Comparison of ENCODE assay signal across 34 cellular contexts in the genomic region with DNA sequence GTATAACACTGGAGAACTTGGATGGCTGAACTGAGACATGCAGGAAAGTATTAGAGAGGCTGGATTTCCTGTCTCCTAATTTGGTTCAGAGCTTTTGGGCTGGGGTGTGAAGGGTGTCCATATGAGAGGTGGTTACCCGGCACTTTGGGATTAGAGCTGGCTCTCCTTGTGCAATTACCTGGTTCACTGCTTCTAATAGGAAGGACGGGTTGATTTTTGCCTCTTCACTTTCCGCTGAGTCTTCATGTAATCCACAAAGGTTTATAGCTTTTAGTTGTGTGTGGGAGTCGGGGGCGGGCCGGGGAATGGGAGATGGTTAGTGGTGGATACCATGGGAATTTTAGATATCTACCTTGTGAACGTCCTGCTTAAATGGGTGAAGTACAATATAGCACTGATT.
DNase-seq lines count a peak whose midpoint lies in the region; ATAC-seq, FAIRE-seq and TF ChIP-seq lines count a peak whose summit lies in the region.
"Had no signal": no experiment of that assay in that cellular context is flagged by ENCODE, and none has a peak within 500 bp of the region (broad histone marks: within the 10 kb centered on the region; RNA-seq: fewer than 3 reads in every experiment).

No MANE protein-coding gene starts in this region.

- H3K4me1 ChIP-seq in mesendoderm (ENCODE audit: control insufficient read depth, low read depth, low read length) (peaks cover 2% of the 10 kb centered on the region), smooth muscle cell (ENCODE audit: low read depth) (peaks cover 19% of the 10 kb centered on the region), vagina (no peaks in the 10 kb centered on the region), body of pancreas (no peaks in the 10 kb centered on the region)
- H3K4me1 ChIP-seq: A549, BE2C, Caco-2 had no signal

- FAIRE-seq in GM12891 (lab: Jason Lieb, UNC), result no peak
- FAIRE-seq: A549, D721Med had no signal

- H3K4me3 ChIP-seq in mesendoderm (ENCODE audit: low read length) (no peak overlapping the region), smooth muscle cell (no peak overlapping the region), vagina (no peak overlapping the region), body of pancreas (no peak overlapping the region)
- H3K4me3 ChIP-seq: A549; BLaER1; BLaER1 treated with 17β-estradiol and CSF1 and Interleukin-3, amounts not matched to agents 10 nM and 100 nM had no signal

- H2BK120ac ChIP-seq in mesendoderm (ENCODE audit: low read depth, low read length), result no peak overlapping the region

- peak; percentile 32 for DNase-seq in left kidney (ENCODE audit: low read depth, low spot score)
- DNase-seq in mesendoderm, result no peak
- DNase-seq in smooth muscle cell (lab: John Stamatoyannopoulos, UW; ENCODE audit: unreplicated experiment), result no peak
- peak; percentile 54 to 58 for DNase-seq in vagina (ENCODE audit: extremely low spot score in 2 of 2)
- no peak for DNase-seq in body of pancreas
- no peak for DNase-seq in GM12891 (ENCODE audit: insufficient read length, low spot score)
- DNase-seq in NCI-H2107 (lab: John Stamatoyannopoulos, UW), result no peak
- DNase-seq: 8988T; ACHN; AML-193; BE2C; C1 segment of cervical spinal cord; Caco-2; Calu3; CD4-positive, alpha-beta memory T cell; CD4-positive, alpha-beta T cell; CD4-positive, CD25-positive, alpha-beta regulatory T cell; CD8-positive, alpha-beta memory T cell; CD8-positive, alpha-beta T cell; COR-L47; DMS 273 treated with DMSO at 0.1 percent for 48 hours; DMS153; DMS53; DMS79; DMS79 treated with DMSO at 0.1 percent for 48 hours; DND-41; EL had no signal

- H3K9ac ChIP-seq in mesendoderm (ENCODE audit: low read length) (no peak overlapping the region), smooth muscle cell (ENCODE audit: low read depth) (no peak overlapping the region)
- H3K9ac ChIP-seq: BLaER1; BLaER1 treated with 17β-estradiol and CSF1 and Interleukin-3, amounts not matched to agents 10 nM and 100 nM had no signal

- H4K8ac ChIP-seq in mesendoderm (ENCODE audit: low read depth, low read length), result no peak overlapping the region

- no peaks in the 10 kb centered on the region for H4K20me1 ChIP-seq in smooth muscle cell (ENCODE audit: low read depth)
- H4K20me1 ChIP-seq: BLaER1; BLaER1 treated with 17β-estradiol and CSF1 and Interleukin-3, amounts not matched to agents 10 nM and 100 nM had no signal

- H3K23ac ChIP-seq in mesendoderm (ENCODE audit: low read length), result no peak overlapping the region

- H2AK5ac ChIP-seq in mesendoderm (ENCODE audit: low read length), result no peak overlapping the region

- no peaks in the 10 kb centered on the region for H3K36me3 ChIP-seq in mesendoderm (ENCODE audit: control insufficient read depth, insufficient read depth, low read length)
- no peaks in the 10 kb centered on the region for H3K36me3 ChIP-seq in smooth muscle cell (ENCODE audit: low read depth)
- no peaks in the 10 kb centered on the region for H3K36me3 ChIP-seq in vagina
- H3K36me3 ChIP-seq in body of pancreas (replicated peaks in 1 of 2; ENCODE audit: insufficient read depth in 1 of 2, low read depth in 2 of 2), result no peaks in the 10 kb centered on the region
- H3K36me3 ChIP-seq: BE2C had no signal

- ATAC-seq in body of pancreas (no peak), HG03354 (IDR thresholded peaks at IDR 0.05; ENCODE audit: poor library complexity, severe bottlenecking, unreplicated experiment) (no peak)
- ATAC-seq: A549; CD8-positive, alpha-beta T cell had no signal

- H3K79me1 ChIP-seq in mesendoderm (ENCODE audit: low read length), result no peaks in the 10 kb centered on the region

- no peaks in the 10 kb centered on the region for H3K27me3 ChIP-seq in mesendoderm (ENCODE audit: insufficient read depth, low read length, poor library complexity)
- H3K27me3 ChIP-seq in smooth muscle cell (ENCODE audit: low read depth), result no peaks in the 10 kb centered on the region
- H3K27me3 ChIP-seq in vagina, result no peaks in the 10 kb centered on the region
- no peaks in the 10 kb centered on the region for H3K27me3 ChIP-seq in body of pancreas
- H3K27me3 ChIP-seq: BE2C; BLaER1; BLaER1 treated with 17β-estradiol and CSF1 and Interleukin-3, amounts not matched to agents 10 nM and 100 nM had no signal

- H3K4me2 ChIP-seq in mesendoderm (ENCODE audit: low read length) (no peak overlapping the region), smooth muscle cell (peak overlapping the region; percentile 67)
- H3K4me2 ChIP-seq: A549; BLaER1; BLaER1 treated with 17β-estradiol and CSF1 and Interleukin-3, amounts not matched to agents 10 nM and 100 nM had no signal

- TF ChIP-seq CTCF in smooth muscle cell (IDR thresholded peaks at IDR 0.05; ENCODE audit: borderline replicate concordance, insufficient read depth, poor library complexity, severe bottlenecking) (no peak), vagina (IDR thresholded peaks at IDR 0.05) (no peak), body of pancreas (IDR thresholded peaks at IDR 0.05) (no peak)

- H3K27ac ChIP-seq in mesendoderm (ENCODE audit: low read depth, low read length), result no peak overlapping the region
- no peak overlapping the region for H3K27ac ChIP-seq in smooth muscle cell (ENCODE audit: low read depth)
- H3K27ac ChIP-seq in vagina, result no peak overlapping the region
- no peak overlapping the region for H3K27ac ChIP-seq in body of pancreas
- H3K27ac ChIP-seq: 22Rv1; A549; BLaER1; BLaER1 treated with 17β-estradiol and CSF1 and Interleukin-3, amounts not matched to agents 10 nM and 100 nM; C4-2B had no signal

- H3K56ac ChIP-seq in mesendoderm (ENCODE audit: low read length), result peak overlapping the region; percentile 10

- TF ChIP-seq POLR2A in vagina (IDR thresholded peaks at IDR 0.05), result no peak
- no peak for TF ChIP-seq POLR2A in body of pancreas (IDR thresholded peaks at IDR 0.05)
- no peak for TF ChIP-seq POLR2A in GM12891 (IDR thresholded peaks at IDR 0.05; ENCODE audit: low read depth, low read length)

- H3K9me3 ChIP-seq in smooth muscle cell (replicated peaks; ENCODE audit: low read depth) (no peaks in the 10 kb centered on the region), vagina (no peaks in the 10 kb centered on the region), body of pancreas (no peaks in the 10 kb centered on the region)
- H3K9me3 ChIP-seq: A549, BE2C, Caco-2 had no signal

- H4K5ac ChIP-seq in mesendoderm (ENCODE audit: low read length), result no peak overlapping the region

- no CpG with 5 or more reads among the region's 7 CpGs for WGBS in mesendoderm (ENCODE audit: extremely low coverage, insufficient coverage, low lambda C conversion rate)
- 82% methylated on average over 7 of the region's 7 CpGs for WGBS in smooth muscle cell (ENCODE audit: low lambda C conversion rate)
- WGBS in body of pancreas, 2 donors, result 90% methylated on average over 7 of the region's 7 CpGs

- no peak overlapping the region for H2BK15ac ChIP-seq in mesendoderm (replicated peaks; ENCODE audit: low read depth)

- no peak overlapping the region for H3K4ac ChIP-seq in mesendoderm (ENCODE audit: low read depth, low read length)

- peaks cover 4% of the 10 kb centered on the region for H3F3A ChIP-seq in smooth muscle cell (ENCODE audit: low read depth)

- no peaks in the 10 kb centered on the region for H3K79me2 ChIP-seq in mesendoderm (ENCODE audit: control insufficient read depth, insufficient read depth, low read length)
- no peaks in the 10 kb centered on the region for H3K79me2 ChIP-seq in smooth muscle cell (ENCODE audit: low read depth)

- H2BK5ac ChIP-seq in mesendoderm (ENCODE audit: low read length), result no peak overlapping the region

- H2AFZ ChIP-seq in smooth muscle cell (ENCODE audit: low read depth), result no peak overlapping the region

- intact Hi-C loops in vagina (cut with DNase I), result no loop called here
- intact Hi-C loops in body of pancreas (cut with DNase I), result no loop called here

- H3K18ac ChIP-seq in mesendoderm (ENCODE audit: low read length), result no peak overlapping the region

TF ChIP-seq in GM12891, 5 proteins besides CTCF, POLR2A, EP300 and RAD21:
- TF ChIP-seq SPI1 (IDR thresholded peaks at IDR 0.05; ENCODE audit: low read depth, low read length) (no peak), PAX5 (IDR thresholded peaks at IDR 0.05; ENCODE audit: insufficient read depth, low read length, severe bottlenecking) (no peak), TAF1 (IDR thresholded peaks at IDR 0.05; ENCODE audit: low read depth, low read length) (no peak), POLR2AphosphoS5 (IDR thresholded peaks at IDR 0.05; ENCODE audit: low read depth, low read length) (no peak), POU2F2 (IDR thresholded peaks at IDR 0.05; ENCODE audit: low read depth, low read length) (no peak)

Comparison
In these comparisons a context has a peak if more than half of its experiments do, and no peak if none do; other contexts are left out.
1. DNase-seq: peak in left kidney (single experiment) and vagina (2 of 2); none in mesendoderm (single experiment), smooth muscle cell (single experiment), body of pancreas (0 of 4), GM12891 (single experiment) and NCI-H2107 (single experiment).